Comparison of ENCODE assay signal across 16 cellular contexts in the genomic region with DNA sequence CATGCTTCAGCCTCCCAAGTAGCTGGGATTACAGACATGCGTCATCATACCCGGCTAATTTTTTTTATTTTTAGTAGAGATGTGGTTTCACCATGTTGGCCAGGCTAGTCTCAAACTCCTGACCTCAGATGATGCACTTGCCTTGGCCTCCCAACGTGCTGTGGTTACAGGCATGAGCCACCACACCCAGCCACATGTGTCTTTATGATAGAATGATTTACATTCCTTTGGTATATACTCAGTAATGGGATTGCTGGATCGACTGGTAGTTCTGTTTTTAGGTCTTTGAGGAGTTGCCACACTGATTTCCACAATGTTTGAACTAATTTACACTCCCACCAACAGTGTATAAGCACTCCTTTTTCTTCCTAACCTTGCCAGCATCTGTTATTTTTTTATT.
A peak's percentile ranks its signal among the peaks of the same experiment; 100 is the strongest.
DNase-seq lines count a peak whose midpoint lies in the region; ATAC-seq and TF ChIP-seq lines count a peak whose summit lies in the region.
"Had no signal": no experiment of that assay in that cellular context is flagged by ENCODE, and none has a peak within 500 bp of the region (broad histone marks: within the 10 kb centered on the region; RNA-seq: fewer than 3 reads in every experiment).

No MANE protein-coding gene starts in this region.

- no peak for TF ChIP-seq POLR2A in esophagus squamous epithelium (IDR thresholded peaks at IDR 0.05)

- no peak overlapping the region for H3K4me3 ChIP-seq in AG04450 (ENCODE audit: low read depth, low read length)
- no peak overlapping the region for H3K4me3 ChIP-seq in foreskin fibroblast (ENCODE audit: low read depth in 1 of 2, low read length in 2 of 2)
- H3K4me3 ChIP-seq in esophagus squamous epithelium: no peak overlapping the region
- H3K4me3 ChIP-seq: colonic mucosa, esophagus muscularis mucosa, K562, thyroid gland had no signal

- no peaks in the 10 kb centered on the region for H3K4me1 ChIP-seq in esophagus squamous epithelium
- H3K4me1 ChIP-seq: colonic mucosa, esophagus muscularis mucosa, parathyroid adenoma, thyroid gland had no signal

- DNase-seq in AG04450 (ENCODE audit: low read depth, low spot score): peak; percentile 76
- DNase-seq in HT1080 (ENCODE audit: low read depth): peak; percentile 98
- DNase-seq in amniotic stem cell (lab: John Stamatoyannopoulos, UW): peak; percentile 57
- peak; percentile 89 to 91 for DNase-seq in foreskin fibroblast
- no peak for DNase-seq in anterior cingulate cortex (lab: John Stamatoyannopoulos, UW)
- no peak for DNase-seq in NCI-H2081 (lab: John Stamatoyannopoulos, UW)
- DNase-seq in esophagus squamous epithelium (lab: John Stamatoyannopoulos, UW): no peak
- DNase-seq: activated naive CD4-positive, alpha-beta T cell treated with anti-CD3 and anti-CD28 coated beads, Interleukin-2, amount 50 U/mL, for 16 hours; colonic mucosa; midbrain; NCI-H2107; thyroid gland had no signal

- intact Hi-C loops in esophagus squamous epithelium (cut with DNase I): no loop called here

- CTCF ChIA-PET in AG04450 (lab: Charles Lee): no interaction called here

- 0 out of 2 replicates have a peak, but pooled peaks cover 4% of the 10 kb centered on the region for H3K9me3 ChIP-seq in AG04450 (ENCODE audit: control insufficient read depth, insufficient read depth, low read length)
- peaks cover 0 to 4% (median 0%) of the 10 kb centered on the region in 3 donors for H3K9me3 ChIP-seq in esophagus squamous epithelium
- H3K9me3 ChIP-seq: colonic mucosa, thyroid gland had no signal

- H3K27me3 ChIP-seq in AG04450 (ENCODE audit: control insufficient read depth, insufficient read depth, low read length) (no peaks in the 10 kb centered on the region), esophagus squamous epithelium (no peaks in the 10 kb centered on the region)
- H3K27me3 ChIP-seq: colonic mucosa, esophagus muscularis mucosa, thyroid gland had no signal

- WGBS in esophagus squamous epithelium, 2 donors: 62 to 72% methylated on average over 4 of the region's 4 CpGs

- H3K36me3 ChIP-seq in esophagus squamous epithelium: no peaks in the 10 kb centered on the region
- H3K36me3 ChIP-seq: colonic mucosa, esophagus muscularis mucosa, thyroid gland had no signal

- no peak for ATAC-seq in GM18861 (IDR thresholded peaks at IDR 0.05; ENCODE audit: unreplicated experiment)
- ATAC-seq: K562 had no signal

- POLR2A ChIA-PET in AG04450 (lab: Yijun Ruan, JAX): interaction anchor here (0.7 kb wide), 1 partner anchor 450 kb away, joined by 3 read pairs; no protein-coding TSS in a partner anchor

- no peak overlapping the region for H3K27ac ChIP-seq in AG04450 (ENCODE audit: low read depth, low read length)
- H3K27ac ChIP-seq in esophagus squamous epithelium: no peak overlapping the region
- H3K27ac ChIP-seq: colonic mucosa, esophagus muscularis mucosa, parathyroid adenoma, thyroid gland had no signal

- TF ChIP-seq CTCF in AG04450 (IDR thresholded peaks at IDR 0.05; ENCODE audit: low read depth, low read length) (no peak), foreskin fibroblast (IDR thresholded peaks at IDR 0.05; ENCODE audit: low read depth, low read length) (no peak), esophagus squamous epithelium (IDR thresholded peaks at IDR 0.05) (no peak)

Comparison
In these comparisons a context has a peak if more than half of its experiments do, and no peak if none do; other contexts are left out.
1. DNase-seq: peak in AG04450 (single experiment), HT1080 (single experiment), amniotic stem cell (single experiment) and foreskin fibroblast (2 of 2); none in anterior cingulate cortex (0 of 58), NCI-H2081 (0 of 2) and esophagus squamous epithelium (single experiment).